Comparison of ENCODE assay signal across 1 cellular context in genomic region chr16:28219283-28219682, GRCh38.
TF ChIP-seq lines count a peak whose summit lies in the region.

No MANE protein-coding gene starts in this region.

TF ChIP-seq in HEK293, 187 proteins besides CTCF, POLR2A, EP300 and RAD21 (continued from another document):
- peak; percentile 69 for TF ChIP-seq PRDM10 (tag by site-specific recombination; IDR thresholded peaks at IDR 0.05)
- 0 out of 2 replicates have a peak, but pooled peaks have one; percentile 39 for TF ChIP-seq ZNF692 (tag by site-specific recombination; IDR thresholded peaks at IDR 0.05)
- TF ChIP-seq TSHZ1 (tag by site-specific recombination; IDR thresholded peaks at IDR 0.05; ENCODE audit: borderline replicate concordance): no peak
- TF ChIP-seq ZNF140 (tag by site-specific recombination; IDR thresholded peaks at IDR 0.05): no peak
- TF ChIP-seq OSR2 (tag by site-specific recombination; IDR thresholded peaks at IDR 0.05): no peak
- no peak for TF ChIP-seq ZNF747 (tag by site-specific recombination; IDR thresholded peaks at IDR 0.05)
- no peak for TF ChIP-seq ZNF558 (tag by site-specific recombination; IDR thresholded peaks at IDR 0.05)
- TF ChIP-seq ZNF791 (tag by site-specific recombination; IDR thresholded peaks at IDR 0.05): no peak
- 0 out of 2 replicates have a peak, but pooled peaks have one; percentile 23 for TF ChIP-seq GLI4 (tag by site-specific recombination; IDR thresholded peaks at IDR 0.05)
- TF ChIP-seq ZBTB17 (tag by site-specific recombination; IDR thresholded peaks at IDR 0.05): peak; percentile 28; the same call in 1 of the 2 replicates
- TF ChIP-seq ZNF214 (tag by site-specific recombination; IDR thresholded peaks at IDR 0.05; ENCODE audit: borderline replicate concordance): no peak
- TF ChIP-seq ZBTB48 (tag by site-specific recombination; IDR thresholded peaks at IDR 0.05): 0 out of 2 replicates have a peak, but pooled peaks have one; percentile 35
- TF ChIP-seq ZNF146 (tag by site-specific recombination; IDR thresholded peaks at IDR 0.05): no peak
- TF ChIP-seq ZNF324 (tag by site-specific recombination; IDR thresholded peaks at IDR 0.05): no peak
- no peak for TF ChIP-seq ZEB2 (tag by site-specific recombination; IDR thresholded peaks at IDR 0.05)
- TF ChIP-seq SCRT2 (tag by site-specific recombination; IDR thresholded peaks at IDR 0.05): no peak
- TF ChIP-seq ZNF416 (tag by site-specific recombination; IDR thresholded peaks at IDR 0.05): no peak
- TF ChIP-seq ZNF639 (tag by site-specific recombination; IDR thresholded peaks at IDR 0.05): no peak
- TF ChIP-seq ZBTB1 (tag by site-specific recombination; IDR thresholded peaks at IDR 0.05): no peak
- TF ChIP-seq YY2 (tag by site-specific recombination; IDR thresholded peaks at IDR 0.05): no peak
- TF ChIP-seq REPIN1 (tag by site-specific recombination; IDR thresholded peaks at IDR 0.05; ENCODE audit: low read depth): no peak
- no peak for TF ChIP-seq KLF17 (tag by site-specific recombination; IDR thresholded peaks at IDR 0.05)
- TF ChIP-seq ZNF121 (tag by site-specific recombination; IDR thresholded peaks at IDR 0.05): no peak
- TF ChIP-seq ZNF544 (tag by site-specific recombination; IDR thresholded peaks at IDR 0.05): no peak
- peak; percentile 45; the same call in 1 of the 2 replicates for TF ChIP-seq ZNF600 (tag by site-specific recombination; IDR thresholded peaks at IDR 0.05)
- 0 out of 2 replicates have a peak, but pooled peaks have one; percentile 19 for TF ChIP-seq PATZ1 (tag by site-specific recombination; IDR thresholded peaks at IDR 0.05)
